Comparison of ENCODE assay signal across 16 cellular contexts in the genomic region with DNA sequence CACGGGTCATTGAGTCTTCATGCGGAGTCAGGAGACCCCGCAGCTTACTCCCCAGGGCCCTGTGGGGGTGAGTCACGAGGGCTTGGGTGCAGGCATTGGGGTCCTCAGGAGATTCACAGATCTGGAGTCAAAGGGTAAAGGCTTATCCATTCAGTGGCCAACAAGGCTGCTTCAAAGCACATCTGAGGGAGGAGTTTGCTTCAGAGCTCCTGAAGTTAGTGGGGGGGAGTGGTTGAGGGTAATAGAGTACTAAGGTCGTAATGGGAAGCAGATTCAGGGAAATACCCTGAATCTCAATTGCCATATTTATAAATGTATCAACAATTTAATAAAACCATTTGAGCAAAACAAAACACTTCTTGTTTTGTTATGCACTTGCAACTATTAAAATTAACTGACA.
"Had no signal": no experiment of that assay in that cellular context is flagged by ENCODE, and none has a peak within 500 bp of the region (broad histone marks: within the 10 kb centered on the region; RNA-seq: fewer than 3 reads in every experiment).

No MANE protein-coding gene starts in this region.

- H3K4me1 ChIP-seq: adrenal gland had no signal

- H3K9me3 ChIP-seq: adrenal gland, right lobe of liver, spleen, upper lobe of left lung had no signal

- ATAC-seq: activated CD8-positive, alpha-beta T cell treated with anti-CD3 and anti-CD28 coated beads, Interleukin-2, amount 10 ng/mL, durations not matched to agents 7 days and 5 days; left ventricle myocardium superior; stimulated activated memory B cell treated with anti-CD40 and anti-IgM and Interleukin-4, amounts not matched to agents 10 μg/mL and 1 μg/mL and 100 μg/mL, for 72 hours had no signal

- H3K4me3 Mint-ChIP-seq: activated CD8-positive, alpha-beta T cell treated with anti-CD3 and anti-CD28 coated beads, Interleukin-2, amount 10 ng/mL, durations not matched to agents 7 days and 5 days; naive B cell; stimulated activated memory B cell treated with anti-CD40 and anti-IgM and Interleukin-4, amounts not matched to agents 10 μg/mL and 1 μg/mL and 100 μg/mL, for 72 hours had no signal

- H3K27ac ChIP-seq: adrenal gland, coronary artery, right lobe of liver, spleen had no signal

- DNase-seq: activated CD4-positive, alpha-beta T cell treated with anti-CD3 and anti-CD28 coated beads for 4 hours; activated CD8-positive, alpha-beta memory T cell treated with anti-CD3 and anti-CD28 coated beads, Interleukin-2, amount 50 U/mL, for 48 hours; activated CD8-positive, alpha-beta T cell treated with anti-CD3 and anti-CD28 coated beads, Interleukin-2, amount 10 ng/mL, durations not matched to agents 7 days and 5 days; activated naive CD4-positive, alpha-beta T cell; adrenal gland; effector CD4-positive, alpha-beta T cell; left ventricle myocardium superior; naive B cell; nucleus accumbens; right lobe of liver; spleen; stimulated activated CD4-positive, alpha-beta T cell treated with anti-CD3 and anti-CD28 coated beads, Interleukin-1b, Interleukin-23, amount 100 ng/mL, for 48 hours; T-helper 9 cell; upper lobe of left lung had no signal

- H3K9me3 Mint-ChIP-seq: naive B cell; stimulated activated memory B cell treated with anti-CD40 and anti-IgM and Interleukin-4, amounts not matched to agents 10 μg/mL and 1 μg/mL and 100 μg/mL, for 72 hours had no signal

- H3K27me3 ChIP-seq: adrenal gland, right lobe of liver, spleen, upper lobe of left lung had no signal

- H3K4me3 ChIP-seq: adrenal gland, coronary artery, right lobe of liver, spleen, upper lobe of left lung had no signal

- H3K36me3 ChIP-seq: adrenal gland, right lobe of liver, spleen had no signal

- H3K36me3 Mint-ChIP-seq: naive B cell; stimulated activated memory B cell treated with anti-CD40 and anti-IgM and Interleukin-4, amounts not matched to agents 10 μg/mL and 1 μg/mL and 100 μg/mL, for 72 hours had no signal

- H3K27ac Mint-ChIP-seq: activated CD8-positive, alpha-beta T cell treated with anti-CD3 and anti-CD28 coated beads, Interleukin-2, amount 10 ng/mL, durations not matched to agents 7 days and 5 days; stimulated activated memory B cell treated with anti-CD40 and anti-IgM and Interleukin-4, amounts not matched to agents 10 μg/mL and 1 μg/mL and 100 μg/mL, for 72 hours had no signal
